In genomic region chr2:64101141-64101591, GRCh38 we compare ENCODE assay signal across 11 cellular contexts. TPM values are rescaled to one million over a fixed set of nuclear protein-coding genes. Genes with fewer than 3 reads are reported as not detected.
A peak's percentile ranks its signal among the peaks of the same experiment; 100 is the strongest.
DNase-seq lines count a peak whose midpoint lies in the region; ATAC-seq, FAIRE-seq and TF ChIP-seq lines count a peak whose summit lies in the region.
"Had no signal": no experiment of that assay in that cellular context is flagged by ENCODE, and none has a peak within 500 bp of the region (broad histone marks: within the 10 kb centered on the region; RNA-seq: fewer than 3 reads in every experiment).

No MANE protein-coding gene starts in this region.

- H3K27me3 Mint-ChIP-seq in activated CD4-positive, alpha-beta T cell treated with anti-CD3 and anti-CD28 coated beads for 36 hours = no peaks in the 10 kb centered on the region
- no peaks in the 10 kb centered on the region for H3K27me3 Mint-ChIP-seq in T-cell

- H3K4me3 ChIP-seq in small intestine (ENCODE audit: low read depth in 1 of 2, low read length in 2 of 2) = no peak overlapping the region
- no peak overlapping the region for H3K4me3 ChIP-seq in left ventricle myocardium inferior
- H3K4me3 ChIP-seq: neural progenitor cell had no signal

- H3K4me1 Mint-ChIP-seq in activated CD4-positive, alpha-beta T cell treated with anti-CD3 and anti-CD28 coated beads for 36 hours = peaks cover 54% of the 10 kb centered on the region
- peaks cover 51 to 61% (median 60%) of the 10 kb centered on the region in 3 donors for H3K4me1 Mint-ChIP-seq in T-cell
- H3K4me1 Mint-ChIP-seq: neural progenitor cell had no signal

- DNase-seq in activated CD4-positive, alpha-beta T cell treated with anti-CD3 and anti-CD28 coated beads for 36 hours = no peak
- no peak for DNase-seq in activated CD4-positive, alpha-beta T cell treated with anti-CD3 and anti-CD28 coated beads, Interleukin-2, amount 50 U/mL, for 1 hour
- DNase-seq in T-cell (no peak), small intestine (no peak), left ventricle myocardium inferior (no peak), HTR-8/SVneo (ENCODE audit: insufficient read length, low spot score) (no peak), foreskin keratinocyte (no peak)
- DNase-seq: erythroblast had no signal

- no peak overlapping the region for H3K27ac ChIP-seq in small intestine (ENCODE audit: low read depth in 1 of 2, low read length in 1 of 2)
- no peak overlapping the region for H3K27ac ChIP-seq in left ventricle myocardium inferior (replicated peaks)
- no peak overlapping the region for H3K27ac ChIP-seq in foreskin keratinocyte
- H3K27ac ChIP-seq: neural progenitor cell had no signal

- H3K27ac Mint-ChIP-seq in activated CD4-positive, alpha-beta T cell treated with anti-CD3 and anti-CD28 coated beads for 36 hours = peak overlapping the region; percentile 51
- peak overlapping the region; percentile 68 to 81 for H3K27ac Mint-ChIP-seq in T-cell
- H3K27ac Mint-ChIP-seq: neural progenitor cell had no signal

- CTCF ChIA-PET in activated CD4-positive, alpha-beta T cell treated with anti-CD3 and anti-CD28 coated beads for 36 hours (lab: Charles Lee) = interaction anchor here (0.6 to 3.0 kb wide), 13 partner anchors 11 to 227 kb away, joined by 3 to 12 read pairs (median 4); no protein-coding TSS in a partner anchor
- CTCF ChIA-PET in T-cell (lab: Charles Lee) = interaction anchor here (0.7 to 1.5 kb wide), 5 partner anchors 18 to 227 kb away, joined by 3 to 7 read pairs (median 3); no protein-coding TSS in a partner anchor

- H3K27me3 ChIP-seq in small intestine (ENCODE audit: control insufficient read depth in 2 of 2, insufficient read depth in 2 of 2, low read length in 2 of 2) (no peaks in the 10 kb centered on the region), left ventricle myocardium inferior (ENCODE audit: low read depth) (no peaks in the 10 kb centered on the region), foreskin keratinocyte (no peaks in the 10 kb centered on the region)
- H3K27me3 ChIP-seq: neural progenitor cell had no signal

- no peak for TF ChIP-seq CTCF in left ventricle myocardium inferior (IDR thresholded peaks at IDR 0.05; ENCODE audit: borderline replicate concordance)
- no peak for TF ChIP-seq CTCF in foreskin keratinocyte (conservative IDR thresholded peaks at IDR 0.05)

- POLR2A ChIA-PET in activated CD4-positive, alpha-beta T cell treated with anti-CD3 and anti-CD28 coated beads for 36 hours (lab: Charles Lee) = interaction anchor here (0.7 to 1.7 kb wide), 7 partner anchors 13 to 224 kb away, joined by 4 to 8 read pairs (median 6); no protein-coding TSS in a partner anchor
- POLR2A ChIA-PET in T-cell (lab: Charles Lee) = interaction anchor here (0.6 to 1.2 kb wide), 13 partner anchors 11 to 1029 kb away, joined by 3 to 10 read pairs (median 4); partner anchors contain the start of genes AFTPH (in 1 of the 2) and RAB1A (in 1 of the 2)

- intact Hi-C loops in activated CD4-positive, alpha-beta T cell treated with anti-CD3 and anti-CD28 coated beads for 36 hours (cut with DNase I, micrococcal nuclease) = loop anchor here (1.0 to 5.0 kb wide), 10 partner anchors 13 to 596 kb away; no protein-coding TSS in a partner anchor
- intact Hi-C loops in left ventricle myocardium inferior (cut with micrococcal nuclease) = no loop called here

- peaks cover 3 to 12% of the 10 kb centered on the region in 2 donors for H3K36me3 ChIP-seq in small intestine (ENCODE audit: control insufficient read depth in 2 of 2, insufficient read depth in 2 of 2, low read length in 2 of 2)
- H3K36me3 ChIP-seq in left ventricle myocardium inferior = peaks cover 35% of the 10 kb centered on the region

- H3K36me3 Mint-ChIP-seq in activated CD4-positive, alpha-beta T cell treated with anti-CD3 and anti-CD28 coated beads for 36 hours (ENCODE audit: low read depth) = peaks cover 63% of the 10 kb centered on the region
- H3K36me3 Mint-ChIP-seq in T-cell = peaks cover 64% of the 10 kb centered on the region

- H3K4me1 ChIP-seq in small intestine (ENCODE audit: control insufficient read depth in 2 of 2, insufficient read depth in 1 of 2, low read depth in 1 of 2, low read length in 1 of 2) (peaks cover 3 to 8% of the 10 kb centered on the region in 2 donors), left ventricle myocardium inferior (peaks cover 32% of the 10 kb centered on the region), foreskin keratinocyte (peaks cover 12% of the 10 kb centered on the region)
- H3K4me1 ChIP-seq: neural progenitor cell had no signal

- FAIRE-seq in small intestine (lab: Jason Lieb, UNC) (peak; percentile 19), HTR-8/SVneo (lab: Jason Lieb, UNC) (no peak)
- FAIRE-seq: H1 had no signal

- H3K9me3 ChIP-seq in small intestine (ENCODE audit: control insufficient read depth, low read depth) (no peaks in the 10 kb centered on the region), left ventricle myocardium inferior (replicated peaks) (peaks cover under 1% of the 10 kb centered on the region)

- H3K9me3 Mint-ChIP-seq in activated CD4-positive, alpha-beta T cell treated with anti-CD3 and anti-CD28 coated beads for 36 hours (ENCODE audit: low read depth) = peaks cover 4% of the 10 kb centered on the region
- peaks cover 0 to 1% (median 0%) of the 10 kb centered on the region in 3 donors for H3K9me3 Mint-ChIP-seq in T-cell
- H3K9me3 Mint-ChIP-seq: neural progenitor cell had no signal

- H3K4me3 Mint-ChIP-seq in activated CD4-positive, alpha-beta T cell treated with anti-CD3 and anti-CD28 coated beads for 36 hours = peak overlapping the region; percentile 3
- H3K4me3 Mint-ChIP-seq in T-cell = peak overlapping the region; percentile 5 to 36 (median 21)
- H3K4me3 Mint-ChIP-seq: neural progenitor cell had no signal

- peak; percentile 86 for ATAC-seq in activated CD4-positive, alpha-beta T cell treated with anti-CD3 and anti-CD28 coated beads for 36 hours
- ATAC-seq in HG02642 (IDR thresholded peaks at IDR 0.05; ENCODE audit: poor library complexity, unreplicated experiment) (peak; percentile 51), T-cell (replicated peaks in 1 of 4) (peak; percentile 52 to 81 (median 78)), foreskin keratinocyte (no peak)

RNA-seq across cellular contexts. Expression of gene PELI1, which starts 43.1 kb away (rescaled TPM):
- total RNA-seq in activated CD4-positive, alpha-beta T cell treated with anti-CD3 and anti-CD28 coated beads for 36 hours = 10 to 100 TPM; 21.3 to 29.7 TPM
- total RNA-seq in T-cell (100 to 1,000 TPM in 2 of 5 donors, 10 to 100 TPM in 3; 41.9 to 195 (median 50.4) TPM), left ventricle myocardium inferior (6.6 TPM), foreskin keratinocyte (19.2 and 26.0 TPM in 2 replicates)
- polyA plus RNA-seq in small intestine (10 to 100 TPM; 20.5 to 26.6 (median 23.2) TPM), foreskin keratinocyte (5.7 and 8.7 TPM in 2 replicates)
